ENCODE assay signal across 7 cellular contexts in genomic region chr1:149428317-149428716, GRCh38. TPM values are rescaled to one million over a fixed set of nuclear protein-coding genes. Genes with fewer than 3 reads are reported as not detected.
DNase-seq lines count a peak whose midpoint lies in the region; ATAC-seq, FAIRE-seq and TF ChIP-seq lines count a peak whose summit lies in the region.
"Not testable (repeated sequence)": the region's sequence is repeated elsewhere in the genome, so short reads cannot be mapped to it uniquely, and the experiment has no call there.

No MANE protein-coding gene starts in this region.

- not testable (repeated sequence) for TF ChIP-seq CTCF in Calu3 (IDR thresholded peaks at IDR 0.05; ENCODE audit: unreplicated experiment); body of pancreas (IDR thresholded peaks at IDR 0.05); hepatocyte (IDR thresholded peaks at IDR 0.05; ENCODE audit: poor library complexity); HepG2 (CRISPR knock-in tag; IDR thresholded peaks at IDR 0.05); lung (IDR thresholded peaks at IDR 0.05; ENCODE audit: control extremely low read depth, extremely low read depth); stomach (IDR thresholded peaks at IDR 0.05)

- not testable (repeated sequence) for H3K9me3 Mint-ChIP-seq in Calu3 (ENCODE audit: low read depth, unreplicated experiment)

- H3K36me3 Mint-ChIP-seq in Calu3 (ENCODE audit: insufficient read depth, unreplicated experiment), result not testable (repeated sequence)

- H3K4me2 ChIP-seq in hepatocyte; HepG2 (ENCODE audit: low read depth, low read length): not testable (repeated sequence)

- TF ChIP-seq RAD21 in HepG2 (CRISPR knock-in tag; IDR thresholded peaks at IDR 0.05), result not testable (repeated sequence)

- not testable (repeated sequence) for H4K20me1 ChIP-seq in hepatocyte (ENCODE audit: insufficient read depth, poor library complexity, severe bottlenecking); HepG2 (ENCODE audit: insufficient read depth, low read length)

- TF ChIP-seq EP300 in HepG2 (IDR thresholded peaks at IDR 0.05; ENCODE audit: low read depth in 2 of 2, low read length in 2 of 2); HepG2 (CRISPR knock-in tag; IDR thresholded peaks at IDR 0.05; ENCODE audit: borderline replicate concordance); stomach (IDR thresholded peaks at IDR 0.05): not testable (repeated sequence)

- peak overlapping the region in 3 of 4 donors; percentile 58 to 62 (median 58) for H3K27ac ChIP-seq in body of pancreas
- not testable (repeated sequence) for H3K27ac ChIP-seq in hepatocyte; HepG2 (ENCODE audit: extremely low read length, insufficient read depth, low read length); lung (ENCODE audit: low read depth in 1 of 2, low read length in 1 of 2); stomach

- not testable (repeated sequence) for H3K4me1 ChIP-seq in body of pancreas; hepatocyte (ENCODE audit: insufficient read depth); HepG2 (ENCODE audit: insufficient read depth, low read length); lung (ENCODE audit: control insufficient read depth in 2 of 2, insufficient read depth in 2 of 2, low read length in 2 of 2); stomach

- H3K9ac ChIP-seq in HepG2 (ENCODE audit: insufficient read depth, low read depth, low read length), result not testable (repeated sequence)

- H3K27me3 ChIP-seq in body of pancreas; hepatocyte; HepG2 (ENCODE audit: control insufficient read depth in 1 of 2, insufficient read depth in 2 of 2, low read length in 2 of 2); lung (ENCODE audit: control insufficient read depth, insufficient read depth); stomach: not testable (repeated sequence)

- not testable (repeated sequence) for H3K4me1 Mint-ChIP-seq in Calu3 (ENCODE audit: low read depth, unreplicated experiment)

- H3K4me3 ChIP-seq in body of pancreas; hepatocyte; HepG2 (replicated peaks in 1 of 3; ENCODE audit: insufficient read depth in 1 of 3, low read depth in 2 of 3, low read length in 3 of 3); lung; stomach: not testable (repeated sequence)

- FAIRE-seq in HepG2 (lab: Jason Lieb, UNC), result not testable (repeated sequence)

- H3K4me3 Mint-ChIP-seq in Calu3 (ENCODE audit: low read depth, unreplicated experiment), result not testable (repeated sequence)

- ATAC-seq in body of pancreas; HepG2; lung (ENCODE audit: insufficient read depth, low FRiP score): not testable (repeated sequence)

- H3K36me3 ChIP-seq in body of pancreas (replicated peaks in 1 of 2; ENCODE audit: insufficient read depth in 1 of 2, low read depth in 2 of 2); hepatocyte (replicated peaks; ENCODE audit: insufficient read depth, low read depth); HepG2 (replicated peaks in 1 of 2; ENCODE audit: control insufficient read depth in 1 of 2, insufficient read depth in 2 of 2, low read length in 2 of 2); lung (ENCODE audit: control insufficient read depth in 2 of 2, insufficient read depth in 2 of 2, low read length in 2 of 2); stomach: not testable (repeated sequence)

- WGBS in body of pancreas, 2 donors, result no CpG with 5 or more reads among the region's 3 CpGs
- 56% methylated on average over 1 of the region's 3 CpGs for WGBS in hepatocyte (ENCODE audit: low lambda C conversion rate, missing lambda C conversion rate)
- WGBS in HepG2 (ENCODE audit: low lambda C conversion rate), result 0% methylated on average over 1 of the region's 3 CpGs
- 61 to 75% methylated on average over 2 of the region's 3 CpGs for WGBS in lung, 2 donors
- WGBS in stomach, 5 donors, result 29 to 71% (median 42%) methylated on average over 1 to 2 of the region's 3 CpGs; no CpG with 5 or more reads in 1 of the 5 donors

- not testable (repeated sequence) for H3K9me3 ChIP-seq in body of pancreas; hepatocyte (ENCODE audit: low read depth); HepG2 (ENCODE audit: low read length); lung (ENCODE audit: control insufficient read depth in 2 of 2, insufficient read depth in 1 of 2, low read length in 1 of 2); stomach

- not testable (repeated sequence) for H3K27me3 Mint-ChIP-seq in Calu3 (ENCODE audit: unreplicated experiment)

- POLR2A ChIA-PET in HepG2 (lab: Yijun Ruan, JAX), result not testable (repeated sequence)

- H3K9me2 ChIP-seq in hepatocyte (replicated peaks; ENCODE audit: insufficient read depth), result not testable (repeated sequence)

- not testable (repeated sequence) for H3K79me2 ChIP-seq in hepatocyte; HepG2 (ENCODE audit: insufficient read depth, low read length)

- not testable (repeated sequence) for TF ChIP-seq POLR2A in body of pancreas (IDR thresholded peaks at IDR 0.05); HepG2 (IDR thresholded peaks at IDR 0.05; ENCODE audit: insufficient read depth in 1 of 2, low read depth in 2 of 2, low read length in 2 of 2); stomach (IDR thresholded peaks at IDR 0.05)

- not testable (repeated sequence) for BruUV-seq in Calu3 (replicated peaks; lab: Mats Ljungman, UMichigan); HepG2 (replicated peaks; lab: Mats Ljungman, UMichigan)

- not testable (repeated sequence) for H2AFZ ChIP-seq in hepatocyte; HepG2 (ENCODE audit: low read length)

- H3K27ac Mint-ChIP-seq in Calu3 (ENCODE audit: unreplicated experiment), result not testable (repeated sequence)

- DNase-seq in Calu3 (peak; percentile 39), body of pancreas (peak; percentile 71 to 84 (median 76)), hepatocyte (ENCODE audit: low spot score) (peak; percentile 2), HepG2 (ENCODE audit: low spot score) (peak; percentile 5), lung (ENCODE audit: low spot score) (peak; percentile 32), renal cortical epithelial cell (ENCODE audit: low read depth) (peak; percentile 75), stomach (peak; percentile 44)

- intact Hi-C loops in Calu3 (cut with micrococcal nuclease; ENCODE audit: unreplicated experiment); body of pancreas (cut with DNase I); HepG2 (cut with micrococcal nuclease; ENCODE audit: unreplicated experiment); stomach (cut with DNase I; ENCODE audit: low total_unique reads): not testable (repeated sequence)

- CTCF ChIA-PET in Calu3 (lab: Charles Lee); HepG2 (lab: Yijun Ruan, JAX; ENCODE audit: low intra/inter-chr PET ratio, low total read pairs): not testable (repeated sequence)

- in situ Hi-C loops in HepG2 (cut with HindIII; ENCODE audit: extremely low pct_ligation_motif_present, low pct_unique_long_range_greater_than_20kb), result not testable (repeated sequence)

TF ChIP-seq in HepG2, 621 proteins besides CTCF, POLR2A, EP300 and RAD21 (continues in another document):
- peak; percentile 61 for TF ChIP-seq FOSL2 (CRISPR knock-in tag; IDR thresholded peaks at IDR 0.05)
- peak; percentile 57; the same call in 1 of the 2 replicates for TF ChIP-seq FOXA3 (CRISPR knock-in tag; IDR thresholded peaks at IDR 0.05)

RNA-seq across cellular contexts. Expression of gene NBPF19, which starts 46.5 kb away (rescaled TPM):
- total RNA-seq in Calu3 (2022), result 16.3 and 18.0 TPM in 2 replicates
- total RNA-seq in body of pancreas, result 10 to 100 TPM; 19.2 to 23.1 TPM
- 11.5 and 13.5 TPM in 2 replicates for total RNA-seq in hepatocyte
- polyA plus RNA-seq in hepatocyte, result 3.7 and 4.2 TPM in 2 replicates
- total RNA-seq in HepG2 (2016; rRNA removed; fragmentation: Illumina TruSeq; extraction: Trizol), result 1.5 and 3.2 TPM in 2 replicates
- 0.91 and 0.97 TPM in 2 replicates for total RNA-seq in HepG2 (2016; cell fraction: cytosol; rRNA removed; fragmentation: Illumina TruSeq; extraction: Trizol; ENCODE audit: low read depth)
- total RNA-seq in HepG2 (2016; cell fraction: insoluble cytoplasmic fraction; rRNA removed; fragmentation: Illumina TruSeq; extraction: Trizol), result 2.0 and 3.0 TPM in 2 replicates
- total RNA-seq in HepG2 (2016; cell fraction: membrane; rRNA removed; fragmentation: Illumina TruSeq; extraction: Trizol), result 1.1 and 1.7 TPM in 2 replicates
- total RNA-seq in HepG2 (2016; cell fraction: nucleus; rRNA removed; fragmentation: Illumina TruSeq; extraction: Trizol), result 7.2 and 8.2 TPM in 2 replicates
- 2.0 TPM in 2 replicates for polyA plus RNA-seq in HepG2 (2011; rRNA removed)
- polyA plus RNA-seq in HepG2 (2011; cell fraction: cytosol; rRNA removed), result 0.90 and 1.6 TPM in 2 replicates
- 3.4 and 4.7 TPM in 2 replicates for polyA plus RNA-seq in HepG2 (2011; cell fraction: nucleus; rRNA removed)
- polyA plus RNA-seq in HepG2 (2012), result 2.3 and 2.8 TPM in 2 replicates
- 0.18 and 0.26 TPM in 2 replicates for polyA plus RNA-seq in HepG2 (2016; cell fraction: cytosol; fragmentation: Illumina TruSeq; extraction: Trizol; ENCODE audit: low read depth)
- 1.1 and 1.2 TPM in 2 replicates for polyA plus RNA-seq in HepG2 (2016; cell fraction: insoluble cytoplasmic fraction; fragmentation: Illumina TruSeq; extraction: Trizol; ENCODE audit: low read depth)
- polyA plus RNA-seq in HepG2 (2016; cell fraction: membrane; fragmentation: Illumina TruSeq; extraction: Trizol; ENCODE audit: low read depth), result 0.48 and 0.64 TPM in 2 replicates
- 5.9 and 6.4 TPM in 2 replicates for polyA plus RNA-seq in HepG2 (2016; cell fraction: nucleus; fragmentation: Illumina TruSeq; extraction: Trizol; ENCODE audit: insufficient read depth, low read depth)
- polyA minus RNA-seq in HepG2 (2011; rRNA and poly(A)+ RNA removed; ENCODE audit: low replicate concordance), result 2.1 and 12.3 TPM in 2 replicates
- 0.89 and 1.1 TPM in 2 replicates for polyA minus RNA-seq in HepG2 (2011; cell fraction: cytosol; rRNA and poly(A)+ RNA removed)
- 13.5 and 18.4 TPM in 2 replicates for polyA minus RNA-seq in HepG2 (2011; cell fraction: nucleus; rRNA and poly(A)+ RNA removed)
- 10 to 100 TPM; 18.3 to 50.7 TPM for total RNA-seq in lung
- polyA plus RNA-seq in lung, result 10 to 100 TPM in 1 of 2 donors, 1 to 10 TPM in 1; 5.6 to 14.3 TPM
- 10.6 and 19.5 TPM in 2 replicates for total RNA-seq in renal cortical epithelial cell
- total RNA-seq in stomach, result 10 to 100 TPM; 14.2 to 39.7 (median 30.9) TPM
- polyA plus RNA-seq in stomach, result 1 to 10 TPM; 3.2 to 3.5 (median 3.5) TPM

Comparison
In these comparisons a context has a peak if more than half of its experiments do, and no peak if none do; other contexts are left out.
1. DNase-seq: peak in every context shown above with its lines; median percentile 76 in body of pancreas; 75 in renal cortical epithelial cell; 44 in stomach; 39 in Calu3; 32 in lung; 5 in HepG2; 2 in hepatocyte.